ENCODE assay signal across 24 cellular contexts in genomic region chr7:47813614-47814260, GRCh38.
"Had no signal": no experiment of that assay in that cellular context is flagged by ENCODE, and none has a peak within 500 bp of the region (broad histone marks: within the 10 kb centered on the region; RNA-seq: fewer than 3 reads in every experiment).

No MANE protein-coding gene starts in this region.

- H3K9me3 Mint-ChIP-seq: activated naive CD4-positive, alpha-beta T cell treated with anti-CD3 and anti-CD28 coated beads for 36 hours; activated T-cell treated with anti-CD3 and anti-CD28 coated beads, Interleukin-2, amount 50 U/mL, for 72 hours; mesothelial cell of epicardium; natural killer cell; stimulated activated effector memory CD8-positive, alpha-beta T cell treated with anti-CD3 and anti-CD28 coated beads, Interleukin-12 subunit alpha, Interleukin-12 subunit beta, amount 100 ng/mL, for 72 hours; T-cell had no signal

- H3K27me3 Mint-ChIP-seq: progenitor cell of endocrine pancreas, T-cell had no signal

- H3K4me1 ChIP-seq: gastroesophageal sphincter, stomach, suprapubic skin, uterus had no signal

- H3K4me3 Mint-ChIP-seq: activated naive CD4-positive, alpha-beta T cell treated with anti-CD3 and anti-CD28 coated beads for 36 hours; activated T-cell treated with anti-CD3 and anti-CD28 coated beads, Interleukin-2, amount 50 U/mL, for 72 hours; mesothelial cell of epicardium; natural killer cell; stimulated activated effector memory CD8-positive, alpha-beta T cell treated with anti-CD3 and anti-CD28 coated beads, Interleukin-12 subunit alpha, Interleukin-12 subunit beta, amount 100 ng/mL, for 72 hours; T-cell had no signal

- H3K4me3 ChIP-seq: gastroesophageal sphincter, stomach, suprapubic skin, transverse colon, uterus had no signal

- H3K27ac Mint-ChIP-seq: activated naive CD4-positive, alpha-beta T cell treated with anti-CD3 and anti-CD28 coated beads for 36 hours; activated T-cell treated with anti-CD3 and anti-CD28 coated beads, Interleukin-2, amount 50 U/mL, for 72 hours; mesothelial cell of epicardium; natural killer cell; progenitor cell of endocrine pancreas; stimulated activated effector memory CD8-positive, alpha-beta T cell treated with anti-CD3 and anti-CD28 coated beads, Interleukin-12 subunit alpha, Interleukin-12 subunit beta, amount 100 ng/mL, for 72 hours; T-cell had no signal

- DNase-seq: activated CD4-positive, alpha-beta T cell treated with anti-CD3 and anti-CD28 coated beads for 4 hours; activated CD4-positive, alpha-beta T cell treated with anti-CD3 and anti-CD28 coated beads, Interleukin-2, amount 50 U/mL, for 48 hours; activated CD4-positive, CD25-positive, alpha-beta regulatory T cell; activated CD8-positive, alpha-beta memory T cell treated with anti-CD3 and anti-CD28 coated beads, Interleukin-2, amount 50 U/mL, for 48 hours; activated effector memory CD4-positive, alpha-beta T cell treated with Interleukin-2 at 50 U/mL for 16 hours; activated naive CD4-positive, alpha-beta T cell treated with anti-CD3 and anti-CD28 coated beads for 36 hours; activated T-cell treated with anti-CD3 and anti-CD28 coated beads, Interleukin-2, amount 50 U/mL, for 72 hours; cortex of kidney; islet precursor cell; left cardiac atrium; mammary epithelial cell; natural killer cell; retina; stimulated activated CD4-positive, alpha-beta T cell treated with anti-CD3 and anti-CD28 coated beads, Interleukin-2, amount 100 ng/mL, for 24 hours; stomach; T-cell; transverse colon; uterus had no signal

- H3K27me3 ChIP-seq: gastroesophageal sphincter, stomach, suprapubic skin, transverse colon, uterus had no signal

- ATAC-seq: activated T-cell treated with anti-CD3 and anti-CD28 coated beads, Interleukin-2, amount 50 U/mL, for 72 hours; gastroesophageal sphincter; natural killer cell; stimulated activated effector memory CD8-positive, alpha-beta T cell treated with anti-CD3 and anti-CD28 coated beads, Interleukin-12 subunit alpha, Interleukin-12 subunit beta, amount 100 ng/mL, for 72 hours; T-cell had no signal

- H3K4me1 Mint-ChIP-seq: natural killer cell; stimulated activated effector memory CD8-positive, alpha-beta T cell treated with anti-CD3 and anti-CD28 coated beads, Interleukin-12 subunit alpha, Interleukin-12 subunit beta, amount 100 ng/mL, for 72 hours; T-cell had no signal

- H3K9me3 ChIP-seq: gastroesophageal sphincter, stomach, suprapubic skin, transverse colon, uterus had no signal

- H3K36me3 Mint-ChIP-seq: mesothelial cell of epicardium; natural killer cell; stimulated activated effector memory CD8-positive, alpha-beta T cell treated with anti-CD3 and anti-CD28 coated beads, Interleukin-12 subunit alpha, Interleukin-12 subunit beta, amount 100 ng/mL, for 72 hours; T-cell had no signal

- H3K27ac ChIP-seq: epithelial cell of prostate, gastroesophageal sphincter, stomach, suprapubic skin, transverse colon, uterus had no signal

- H3K36me3 ChIP-seq: gastroesophageal sphincter, stomach, suprapubic skin, transverse colon, uterus had no signal
